Comparison of ENCODE assay signal across 12 cellular contexts in the genomic region with DNA sequence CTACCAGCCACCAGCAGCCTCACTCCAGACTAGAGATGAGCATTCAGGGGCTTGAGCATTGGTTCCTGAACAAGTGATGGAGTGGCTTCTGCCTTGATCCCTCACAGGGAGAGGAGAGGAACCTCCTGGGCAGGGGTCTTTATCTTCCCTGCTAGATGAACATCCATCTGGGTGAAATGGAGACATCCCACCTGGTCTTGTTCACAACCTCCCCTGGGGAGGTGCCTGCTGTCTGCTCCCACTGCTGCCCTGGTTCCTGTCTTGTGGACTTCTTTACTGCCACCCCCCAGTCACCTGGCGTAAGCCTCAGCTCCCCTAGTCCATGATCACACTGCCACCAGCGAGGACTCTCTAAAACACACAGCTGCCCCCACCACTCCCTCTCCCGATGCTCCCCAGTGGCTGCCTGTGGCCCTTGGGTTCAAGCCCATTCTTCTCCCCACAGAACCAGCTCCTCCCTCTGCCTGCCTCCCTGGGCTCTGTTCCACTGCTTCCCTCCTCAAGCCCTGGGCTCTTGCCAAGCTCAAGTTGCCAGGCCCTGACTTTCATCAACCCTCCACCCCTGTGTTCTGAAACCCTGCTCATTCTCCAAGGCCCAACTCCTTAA. TPM values are rescaled to one million over a fixed set of nuclear protein-coding genes. Genes with fewer than 3 reads are reported as not detected.
DNase-seq lines count a peak whose midpoint lies in the region; ATAC-seq and TF ChIP-seq lines count a peak whose summit lies in the region.
"Had no signal": no experiment of that assay in that cellular context is flagged by ENCODE, and none has a peak within 500 bp of the region (broad histone marks: within the 10 kb centered on the region; RNA-seq: fewer than 3 reads in every experiment).

No MANE protein-coding gene starts in this region.

- H3K4me1 Mint-ChIP-seq in T-helper 17 cell: peaks cover 10% of the 10 kb centered on the region

- H3K4me1 ChIP-seq in tibial nerve: peaks cover 0 to 64% (median 17%) of the 10 kb centered on the region in 4 donors

- H3K27me3 ChIP-seq in tibial nerve: no peaks in the 10 kb centered on the region

- DNase-seq in AG09319 (ENCODE audit: extremely low read depth, low read depth) (peak; percentile 28), T-helper 17 cell (no peak), Right ventricle myocardium inferior (ENCODE audit: missing footprints) (peak; percentile 86), posterior vena cava (ENCODE audit: low spot score) (peak; percentile 81), NCI-H146 treated with DMSO at 0.1 percent for 48 hours (lab: John Stamatoyannopoulos, UW; ENCODE audit: unreplicated experiment) (no peak), T-helper 1 cell (no peak), tibial nerve (ENCODE audit: low spot score in 2 of 2) (no peak)
- no peak for DNase-seq in activated naive CD4-positive, alpha-beta T cell (lab: John Stamatoyannopoulos, UW)
- DNase-seq: activated naive CD4-positive, alpha-beta T cell treated with anti-CD3 and anti-CD28 coated beads for 36 hours; NCI-H748 treated with DMSO at 0.1 percent for 48 hours had no signal

- peaks cover 0 to 14% (median 0%) of the 10 kb centered on the region in 3 donors for H3K36me3 ChIP-seq in tibial nerve
- H3K36me3 ChIP-seq: thoracic aorta had no signal

- no peak overlapping the region for H3K4me3 Mint-ChIP-seq in T-helper 17 cell
- H3K4me3 Mint-ChIP-seq: activated naive CD4-positive, alpha-beta T cell treated with anti-CD3 and anti-CD28 coated beads for 36 hours had no signal

- no peak for TF ChIP-seq POLR2A in tibial nerve (IDR thresholded peaks at IDR 0.05)

- intact Hi-C loops in Right ventricle myocardium inferior (cut with DNase I): no loop called here
- intact Hi-C loops in posterior vena cava (cut with DNase I): loop anchor here (5.0 to 10.0 kb wide), 3 partner anchors 53 to 133 kb away; a partner anchor contains a TSS

- H3K36me3 Mint-ChIP-seq in T-helper 17 cell (ENCODE audit: low read depth): peaks cover 2% of the 10 kb centered on the region

- H3K27ac Mint-ChIP-seq in T-helper 17 cell: peak overlapping the region; percentile 32
- H3K27ac Mint-ChIP-seq: activated naive CD4-positive, alpha-beta T cell treated with anti-CD3 and anti-CD28 coated beads for 36 hours; progenitor cell of endocrine pancreas had no signal

- ATAC-seq in T-helper 17 cell: no peak
- peak; percentile 43 for ATAC-seq in Right ventricle myocardium inferior

- WGBS in tibial nerve, 2 donors: 43 to 50% methylated on average over 3 of the region's 3 CpGs

- TF ChIP-seq EP300 in tibial nerve (IDR thresholded peaks at IDR 0.05): no peak

- peak overlapping the region in 2 of 4 donors; percentile 23 to 29 for H3K27ac ChIP-seq in tibial nerve
- H3K27ac ChIP-seq: thoracic aorta had no signal

- no peak for TF ChIP-seq CTCF in AG09319 (IDR thresholded peaks at IDR 0.05; ENCODE audit: low read depth, low read length)
- TF ChIP-seq CTCF in tibial nerve (IDR thresholded peaks at IDR 0.05): no peak

- H3K9me3 ChIP-seq in T-helper 17 cell (ENCODE audit: control insufficient read depth, low read length, poor library complexity, severe bottlenecking): no peaks in the 10 kb centered on the region
- no peaks in the 10 kb centered on the region for H3K9me3 ChIP-seq in tibial nerve
- H3K9me3 ChIP-seq: thoracic aorta had no signal

- H3K27me3 Mint-ChIP-seq in T-helper 17 cell: peaks cover 27% of the 10 kb centered on the region

- no peak overlapping the region for H3K4me3 ChIP-seq in tibial nerve
- H3K4me3 ChIP-seq: thoracic aorta had no signal

RNA-seq across cellular contexts. Expression of a gene that starts 51.5 kb away (rescaled TPM):
- not detected for total RNA-seq in T-helper 17 cell
- 58.3 TPM for total RNA-seq in Right ventricle myocardium inferior
- total RNA-seq in posterior vena cava: 100 to 1,000 TPM; 126 to 129 TPM
- 10 to 100 TPM; 25.8 to 55.3 (median 36.0) TPM for total RNA-seq in tibial nerve
- total RNA-seq: progenitor cell of endocrine pancreas had no signal

Comparison
In these comparisons a context has a peak if more than half of its experiments do, and no peak if none do; other contexts are left out.
1. DNase-seq: peak in AG09319 (single experiment), Right ventricle myocardium inferior (single experiment) and posterior vena cava (single experiment); none in T-helper 17 cell (0 of 3), NCI-H146 treated with DMSO at 0.1 percent for 48 hours (single experiment), T-helper 1 cell (0 of 5), tibial nerve (0 of 2) and activated naive CD4-positive, alpha-beta T cell (0 of 4).
2. RNA of a gene that starts 51.5 kb away (total RNA-seq): 126 to 129 TPM in posterior vena cava, 58.3 TPM in Right ventricle myocardium inferior (single experiment) and 25.8 to 55.3 TPM in tibial nerve; not detected in T-helper 17 cell; every median in the first group is over 10 times any median in the second.